In the genomic region with DNA sequence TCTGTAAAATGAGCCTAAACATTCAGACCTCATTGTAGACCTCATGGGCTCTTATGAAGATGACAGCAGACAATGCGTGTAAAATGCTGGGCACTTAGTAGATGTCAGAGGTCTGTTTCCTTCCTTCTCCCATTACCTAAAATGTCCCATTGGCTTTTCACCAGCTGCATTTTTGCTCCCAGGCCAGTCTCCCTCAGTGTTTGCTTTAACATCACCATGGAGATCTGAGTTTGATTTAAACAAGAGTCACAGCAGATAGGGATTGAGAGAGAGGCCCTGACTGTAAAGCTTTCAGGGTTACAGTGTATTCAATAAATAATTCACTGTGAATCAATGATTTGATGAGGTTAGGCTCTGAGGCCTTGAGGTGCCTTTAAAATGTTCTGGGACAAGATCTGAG, we compare ENCODE assay signal across 1 cellular context.
TF ChIP-seq lines count a peak whose summit lies in the region.

No MANE protein-coding gene starts in this region.

TF ChIP-seq in IMR-90, 13 proteins besides CTCF, POLR2A, EP300 and RAD21:
- TF ChIP-seq MAZ (IDR thresholded peaks at IDR 0.05; ENCODE audit: borderline replicate concordance, low read depth, low read length), result no peak
- no peak for TF ChIP-seq FOS (IDR thresholded peaks at IDR 0.05; ENCODE audit: low read depth, low read length)
- TF ChIP-seq CEBPB (IDR thresholded peaks at IDR 0.05; ENCODE audit: low read depth, low read length), result no peak
- no peak for TF ChIP-seq CHD1 (IDR thresholded peaks at IDR 0.05; ENCODE audit: low read depth, low read length)
- TF ChIP-seq SMC3 (IDR thresholded peaks at IDR 0.05; ENCODE audit: low read depth, low read length), result no peak
